ENCODE assay signal across 30 cellular contexts in the genomic region with DNA sequence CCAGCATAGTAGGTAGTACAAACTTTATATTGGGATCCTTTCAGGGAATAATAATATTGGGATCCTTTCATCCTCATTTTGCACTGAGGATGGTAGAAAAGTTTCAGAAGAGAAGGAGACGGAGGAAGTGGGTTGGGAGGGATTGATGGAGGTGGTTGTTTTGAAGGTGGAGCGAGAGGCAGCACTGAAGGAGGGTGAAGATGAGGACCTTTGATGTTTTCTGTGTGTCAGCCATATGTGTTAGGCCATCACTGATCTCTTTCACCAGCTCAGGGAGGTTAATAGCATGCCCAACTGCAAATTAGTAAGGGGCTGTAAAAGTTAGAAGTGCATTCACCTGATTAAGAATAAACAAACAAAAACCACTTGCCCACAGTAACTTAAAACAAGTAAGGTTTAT.
DNase-seq lines count a peak whose midpoint lies in the region; ATAC-seq and TF ChIP-seq lines count a peak whose summit lies in the region.
"Had no signal": no experiment of that assay in that cellular context is flagged by ENCODE, and none has a peak within 500 bp of the region (broad histone marks: within the 10 kb centered on the region; RNA-seq: fewer than 3 reads in every experiment).

No MANE protein-coding gene starts in this region.

- H3K4me3 ChIP-seq in DND-41 (ENCODE audit: low read depth in 1 of 2, low read length in 2 of 2), result no peak overlapping the region
- no peak overlapping the region for H3K4me3 ChIP-seq in Jurkat, Clone E6-1 (ENCODE audit: low read length)
- H3K4me3 ChIP-seq: A549; BLaER1; BLaER1 treated with 17β-estradiol and CSF1 and Interleukin-3, amounts not matched to agents 10 nM and 100 nM had no signal

- no peaks in the 10 kb centered on the region for H3K27me3 ChIP-seq in DND-41 (ENCODE audit: insufficient read depth, low read length, poor library complexity)
- H3K27me3 ChIP-seq: BLaER1; BLaER1 treated with 17β-estradiol and CSF1 and Interleukin-3, amounts not matched to agents 10 nM and 100 nM had no signal

- H3K36me3 ChIP-seq in DND-41 (ENCODE audit: insufficient read depth, low read length) (no peaks in the 10 kb centered on the region), KOPT-K1 (ENCODE audit: insufficient read depth, low read length) (no peaks in the 10 kb centered on the region; the same call in 1 of the 2 replicates)
- H3K36me3 ChIP-seq: BE2C; BLaER1; BLaER1 treated with 17β-estradiol and CSF1 and Interleukin-3, amounts not matched to agents 10 nM and 100 nM had no signal

- no peak for TF ChIP-seq CTCF in DND-41 (IDR thresholded peaks at IDR 0.05; ENCODE audit: borderline replicate concordance, extremely low read depth, low read length, poor library complexity, severe bottlenecking)

- H3K27ac ChIP-seq in DND-41 (ENCODE audit: low read length) (no peak overlapping the region), KOPT-K1 (ENCODE audit: low read depth, low read length, poor library complexity, severe bottlenecking) (peak overlapping the region; percentile 35)
- H3K27ac ChIP-seq: 22Rv1; A549; BLaER1; BLaER1 treated with 17β-estradiol and CSF1 and Interleukin-3, amounts not matched to agents 10 nM and 100 nM; C4-2B had no signal

- H3K4me2 ChIP-seq in DND-41 (ENCODE audit: insufficient read depth, low read length), result no peak overlapping the region
- H3K4me2 ChIP-seq: A549; BLaER1; BLaER1 treated with 17β-estradiol and CSF1 and Interleukin-3, amounts not matched to agents 10 nM and 100 nM had no signal

- peak; percentile 29 for DNase-seq in DND-41
- DNase-seq in Jurkat, Clone E6-1 (ENCODE audit: low read depth, low spot score), result peak; percentile 57
- DNase-seq in retina, result no peak
- DNase-seq in activated CD4-positive, alpha-beta T cell treated with anti-CD3 and anti-CD28 coated beads for 1 hour, result no peak
- DNase-seq: 8988T; ACHN; AML-193; BE2C; C1 segment of cervical spinal cord; Caco-2; Calu3; CD4-positive, alpha-beta memory T cell; CD4-positive, alpha-beta T cell; CD4-positive, CD25-positive, alpha-beta regulatory T cell; CD8-positive, alpha-beta memory T cell; CD8-positive, alpha-beta T cell; COR-L47; DMS 273 treated with DMSO at 0.1 percent for 48 hours; DMS153; DMS53; DMS79; DMS79 treated with DMSO at 0.1 percent for 48 hours; EL had no signal

- H2AFZ ChIP-seq in DND-41 (ENCODE audit: low read depth, low read length), result no peak overlapping the region

- H3K9me3 ChIP-seq in DND-41 (ENCODE audit: insufficient read depth, low read length, severe bottlenecking) (no peaks in the 10 kb centered on the region), KOPT-K1 (ENCODE audit: insufficient read depth, low read length, poor library complexity, severe bottlenecking) (no peaks in the 10 kb centered on the region)
- H3K9me3 ChIP-seq: A549; BE2C; BLaER1; BLaER1 treated with 17β-estradiol and CSF1 and Interleukin-3, amounts not matched to agents 10 nM and 100 nM; Caco-2 had no signal

- peaks cover 12% of the 10 kb centered on the region for H3K4me1 ChIP-seq in DND-41 (ENCODE audit: insufficient read depth, low read length)
- H3K4me1 ChIP-seq: A549; BE2C; BLaER1; BLaER1 treated with 17β-estradiol and CSF1 and Interleukin-3, amounts not matched to agents 10 nM and 100 nM; Caco-2 had no signal

- H3K79me2 ChIP-seq in DND-41 (ENCODE audit: insufficient read depth, low read length), result no peaks in the 10 kb centered on the region

- H3K9ac ChIP-seq in DND-41 (ENCODE audit: low read depth, low read length), result no peak overlapping the region
- H3K9ac ChIP-seq: BLaER1; BLaER1 treated with 17β-estradiol and CSF1 and Interleukin-3, amounts not matched to agents 10 nM and 100 nM had no signal

- ATAC-seq in DND-41 (ENCODE audit: insufficient read depth, low read depth), result peak; percentile 88
- ATAC-seq in GM18511 (IDR thresholded peaks at IDR 0.05; ENCODE audit: unreplicated experiment), result no peak
- ATAC-seq: A549; CD8-positive, alpha-beta T cell had no signal

- no peaks in the 10 kb centered on the region for H4K20me1 ChIP-seq in DND-41 (ENCODE audit: insufficient read depth, low read length)
- H4K20me1 ChIP-seq: BLaER1; BLaER1 treated with 17β-estradiol and CSF1 and Interleukin-3, amounts not matched to agents 10 nM and 100 nM had no signal

Comparison
In these comparisons a context has a peak if more than half of its experiments do, and no peak if none do; other contexts are left out.
1. DNase-seq: peak in DND-41 (single experiment) and Jurkat, Clone E6-1 (single experiment); none in retina (single experiment) and activated CD4-positive, alpha-beta T cell treated with anti-CD3 and anti-CD28 coated beads for 1 hour (single experiment).